In the genomic region with DNA sequence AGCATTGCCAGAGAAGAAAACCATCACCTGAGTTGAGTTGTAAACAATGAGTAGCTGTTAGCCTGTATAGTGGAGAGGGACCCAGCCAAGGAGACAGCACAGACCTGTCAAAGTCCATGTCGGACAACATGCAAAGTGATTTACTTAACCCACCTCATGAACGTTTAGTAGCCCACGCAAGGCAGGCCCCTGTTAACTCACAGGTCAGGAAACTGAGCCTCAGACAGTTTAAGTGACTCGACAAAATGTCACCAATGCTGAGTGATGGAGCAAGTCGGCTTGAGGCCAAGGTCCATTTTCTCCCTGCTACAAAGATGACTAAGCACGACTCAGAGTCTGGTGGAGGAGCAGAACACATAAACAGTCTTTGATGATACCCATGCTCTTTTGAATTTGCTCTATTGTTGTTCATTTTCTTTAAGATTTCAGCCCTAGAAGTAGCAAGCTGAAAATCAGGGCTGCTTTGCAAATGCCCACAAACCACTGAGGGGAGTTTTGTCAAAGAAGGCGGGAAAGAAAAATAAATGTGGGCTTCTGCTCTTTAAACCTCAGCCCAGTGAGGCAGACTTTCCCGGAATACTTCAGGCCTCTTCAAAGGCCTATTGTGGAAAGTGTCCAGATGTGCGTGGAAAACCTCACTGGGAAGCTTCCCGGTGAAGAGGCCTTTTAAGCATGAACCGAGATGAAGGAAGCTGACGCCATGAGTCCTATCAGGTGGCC, we compare ENCODE assay signal across 8 cellular contexts.
A peak's percentile ranks its signal among the peaks of the same experiment; 100 is the strongest.
DNase-seq lines count a peak whose midpoint lies in the region; ATAC-seq and TF ChIP-seq lines count a peak whose summit lies in the region.

No MANE protein-coding gene starts in this region.

- H3K4me3 ChIP-seq in lower lobe of right lung (no peak overlapping the region), thoracic aorta (no peak overlapping the region)

- no peak for TF ChIP-seq CTCF in lower lobe of right lung (IDR thresholded peaks at IDR 0.05)
- no peak for TF ChIP-seq CTCF in thoracic aorta (IDR thresholded peaks at IDR 0.05)

- H3K9me3 ChIP-seq in lower lobe of right lung (no peaks in the 10 kb centered on the region), thoracic aorta (no peaks in the 10 kb centered on the region)

- intact Hi-C loops in lower lobe of right lung (cut with DNase I): no loop called here

- H3K36me3 ChIP-seq in lower lobe of right lung (no peaks in the 10 kb centered on the region), thoracic aorta (no peaks in the 10 kb centered on the region)

- no peaks in the 10 kb centered on the region for H3K27me3 ChIP-seq in lower lobe of right lung (ENCODE audit: low read depth)
- H3K27me3 ChIP-seq in thoracic aorta (replicated peaks; ENCODE audit: insufficient read depth): no peaks in the 10 kb centered on the region

- DNase-seq in ELF-1 (ENCODE audit: low read depth, low spot score): peak; percentile 40
- DNase-seq in NCI-H69 (lab: John Stamatoyannopoulos, UW): peak; percentile 12
- DNase-seq in dedifferentiated amniotic fluid mesenchymal stem cell (ENCODE audit: extremely low spot score): peak; percentile 84
- no peak for DNase-seq in lower lobe of right lung
- DNase-seq in thoracic aorta (ENCODE audit: low spot score): peak; percentile 80
- DNase-seq in GM19240 (ENCODE audit: insufficient read length, low spot score): no peak

- ATAC-seq in lower lobe of right lung: peak; percentile 70 to 75
- ATAC-seq in thoracic aorta (ENCODE audit: insufficient number of reproducible peaks, low FRiP score, low read depth): peak; percentile 80
- ATAC-seq in GM18519 (IDR thresholded peaks at IDR 0.05; ENCODE audit: low FRiP score, unreplicated experiment): no peak
- no peak for ATAC-seq in HG02852 (IDR thresholded peaks at IDR 0.05; ENCODE audit: unreplicated experiment)

- H3K4me1 ChIP-seq in lower lobe of right lung: peaks cover 30% of the 10 kb centered on the region
- peaks cover 25 to 44% of the 10 kb centered on the region in 2 donors for H3K4me1 ChIP-seq in thoracic aorta (ENCODE audit: control insufficient read depth in 1 of 2, low read depth in 2 of 2)

- H3K27ac ChIP-seq in lower lobe of right lung (peak overlapping the region; percentile 58), thoracic aorta (peak overlapping the region; percentile 66 to 86)

Comparison
In these comparisons a context has a peak if more than half of its experiments do, and no peak if none do; other contexts are left out.
1. DNase-seq: peak in ELF-1 (single experiment), NCI-H69 (single experiment), dedifferentiated amniotic fluid mesenchymal stem cell (single experiment) and thoracic aorta (single experiment); none in lower lobe of right lung (single experiment) and GM19240 (single experiment).
2. ATAC-seq: peak in lower lobe of right lung (2 of 2) and thoracic aorta (single experiment); none in GM18519 (single experiment) and HG02852 (single experiment).